ENCODE assay signal across 13 cellular contexts in the genomic region with DNA sequence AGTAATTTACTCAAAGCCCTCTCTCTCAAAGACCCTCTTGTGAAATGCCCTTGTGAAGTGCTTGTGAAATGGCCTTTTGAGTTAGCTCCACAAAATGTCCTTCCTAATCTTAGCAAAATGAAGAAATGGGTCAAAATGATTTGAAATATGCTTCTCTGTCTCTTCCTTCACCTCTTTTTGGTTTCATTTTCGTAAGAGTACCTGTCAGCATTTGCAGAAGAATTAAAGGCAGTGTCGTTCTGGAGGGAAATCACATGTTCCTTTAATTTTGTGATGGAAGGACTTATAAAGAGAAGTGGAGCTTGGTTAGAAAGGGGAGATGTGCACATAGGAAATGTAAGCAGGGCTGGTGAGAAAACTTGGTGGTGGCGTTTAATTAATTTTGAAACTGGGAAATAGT.
DNase-seq lines count a peak whose midpoint lies in the region; ATAC-seq and TF ChIP-seq lines count a peak whose summit lies in the region.
"Had no signal": no experiment of that assay in that cellular context is flagged by ENCODE, and none has a peak within 500 bp of the region (broad histone marks: within the 10 kb centered on the region; RNA-seq: fewer than 3 reads in every experiment).

No MANE protein-coding gene starts in this region.

- H3K9me3 Mint-ChIP-seq in osteocyte (ENCODE audit: unreplicated experiment): peaks cover 4% of the 10 kb centered on the region
- H3K9me3 Mint-ChIP-seq: activated naive CD8-positive, alpha-beta T cell treated with anti-CD3 and anti-CD28 coated beads, Interleukin-2, amount 50 U/mL, for 24 hours had no signal

- DNase-seq in AML-193 (lab: John Stamatoyannopoulos, UW): peak; percentile 14 to 36
- DNase-seq in OCI-M1 (lab: John Stamatoyannopoulos, UW): peak; percentile 45
- DNase-seq in osteocyte (ENCODE audit: extremely low spot score, unreplicated experiment): no peak
- DNase-seq in NCI-H2227 treated with DMSO at 0.1 percent for 48 hours (lab: John Stamatoyannopoulos, UW): no peak
- no peak for DNase-seq in NCI-H1436 (lab: John Stamatoyannopoulos, UW)
- DNase-seq: activated naive CD8-positive, alpha-beta T cell treated with anti-CD3 and anti-CD28 coated beads, Interleukin-2, amount 50 U/mL, for 24 hours; gastrocnemius medialis; NCI-H2029; T-helper 17 cell; upper lobe of left lung had no signal

- H3K4me1 Mint-ChIP-seq in osteocyte (ENCODE audit: unreplicated experiment): peaks cover 29% of the 10 kb centered on the region
- H3K4me1 Mint-ChIP-seq: activated naive CD8-positive, alpha-beta T cell treated with anti-CD3 and anti-CD28 coated beads, Interleukin-2, amount 50 U/mL, for 24 hours had no signal

- peaks cover 30% of the 10 kb centered on the region for H3K36me3 Mint-ChIP-seq in osteocyte (ENCODE audit: unreplicated experiment)

- no peak overlapping the region for H3K4me3 Mint-ChIP-seq in osteocyte (ENCODE audit: unreplicated experiment)
- H3K4me3 Mint-ChIP-seq: activated naive CD8-positive, alpha-beta T cell treated with anti-CD3 and anti-CD28 coated beads, Interleukin-2, amount 50 U/mL, for 24 hours; T-helper 17 cell had no signal

- no peaks in the 10 kb centered on the region for H3K27me3 Mint-ChIP-seq in osteocyte (ENCODE audit: unreplicated experiment)

- H3K27ac Mint-ChIP-seq in osteocyte (ENCODE audit: unreplicated experiment): no peak overlapping the region
- H3K27ac Mint-ChIP-seq: activated naive CD8-positive, alpha-beta T cell treated with anti-CD3 and anti-CD28 coated beads, Interleukin-2, amount 50 U/mL, for 24 hours; T-helper 17 cell had no signal

- ATAC-seq in GM18868 (IDR thresholded peaks at IDR 0.05; ENCODE audit: unreplicated experiment): peak; percentile 58
- peak; percentile 68 for ATAC-seq in HG03045 (IDR thresholded peaks at IDR 0.05; ENCODE audit: unreplicated experiment)
- no peak for ATAC-seq in HG02840 (IDR thresholded peaks at IDR 0.05; ENCODE audit: low FRiP score, unreplicated experiment)
- ATAC-seq: activated naive CD8-positive, alpha-beta T cell treated with anti-CD3 and anti-CD28 coated beads, Interleukin-2, amount 50 U/mL, for 24 hours; gastrocnemius medialis; T-helper 17 cell had no signal

- TF ChIP-seq CTCF in osteocyte (IDR thresholded peaks at IDR 0.05): no peak

Comparison
In these comparisons a context has a peak if more than half of its experiments do, and no peak if none do; other contexts are left out.
1. DNase-seq: peak in AML-193 (2 of 2) and OCI-M1 (single experiment); none in osteocyte (single experiment), NCI-H2227 treated with DMSO at 0.1 percent for 48 hours (single experiment) and NCI-H1436 (single experiment).